20 cellular contexts compared by ENCODE assay signal in genomic region chr7:28280516-28280915, GRCh38.
"Had no signal": no experiment of that assay in that cellular context is flagged by ENCODE, and none has a peak within 500 bp of the region (broad histone marks: within the 10 kb centered on the region; RNA-seq: fewer than 3 reads in every experiment).

No MANE protein-coding gene starts in this region.

- FAIRE-seq: kidney had no signal

- DNase-seq: activated CD4-positive, alpha-beta T cell treated with anti-CD3 and anti-CD28 coated beads, Interleukin-2, amount 50 U/mL, for 1 hour; activated CD8-positive, alpha-beta memory T cell treated with anti-CD3 and anti-CD28 coated beads, Interleukin-2, amount 50 U/mL, for 4 hours; activated naive CD4-positive, alpha-beta T cell treated with anti-CD3 and anti-CD28 coated beads, Interleukin-2, amount 10 ng/mL, durations not matched to agents 7 days and 5 days; activated T-cell treated with anti-CD3 and anti-CD28 coated beads, Interleukin-2, amount 50 U/mL, for 4 hours; aorta; brain microvascular endothelial cell; colonic mucosa; heart left ventricle; kidney; mammary epithelial cell; midbrain; psoas muscle; right lobe of liver; stimulated activated CD4-positive, alpha-beta T cell treated with anti-CD3 and anti-CD28 coated beads, Interleukin-4, amount 100 ng/mL, for 4 hours; stimulated activated naive B cell treated with anti-CD40 and anti-IgM and Interleukin-4, amounts not matched to agents 10 μg/mL and 1 μg/mL and 100 μg/mL, for 72 hours; upper lobe of right lung had no signal

- H3K27me3 ChIP-seq: brain microvascular endothelial cell, colonic mucosa, gastroesophageal sphincter, heart left ventricle, upper lobe of right lung had no signal

- H3K4me3 ChIP-seq: colonic mucosa, gastroesophageal sphincter, heart left ventricle, psoas muscle, right lobe of liver, upper lobe of right lung had no signal

- ATAC-seq: activated CD4-positive, CD25-positive, alpha-beta regulatory T cell treated with anti-CD3 and anti-CD28 coated beads, Interleukin-2, amount 50 U/mL, for 24 hours; activated T-cell treated with anti-CD3 and anti-CD28 coated beads, Interleukin-2, amount 50 U/mL, for 4 hours; esophagus mucosa; gastroesophageal sphincter; heart left ventricle; left lobe of liver; psoas muscle; right lobe of liver; stimulated activated naive B cell treated with anti-CD40 and anti-IgM and Interleukin-4, amounts not matched to agents 10 μg/mL and 1 μg/mL and 100 μg/mL, for 72 hours; upper lobe of right lung had no signal

- H3K4me1 ChIP-seq: colonic mucosa, gastroesophageal sphincter, heart left ventricle, psoas muscle, right lobe of liver, upper lobe of right lung had no signal

- H3K27ac ChIP-seq: brain microvascular endothelial cell, colonic mucosa, gastroesophageal sphincter, heart left ventricle, psoas muscle, right lobe of liver, upper lobe of right lung had no signal

- H3K9me3 ChIP-seq: colonic mucosa, gastroesophageal sphincter, heart left ventricle, psoas muscle, right lobe of liver, upper lobe of right lung had no signal

- H3K36me3 ChIP-seq: brain microvascular endothelial cell, colonic mucosa, gastroesophageal sphincter, heart left ventricle, right lobe of liver, upper lobe of right lung had no signal
